ENCODE assay signal across 26 cellular contexts in genomic region chr4:38233727-38234478, GRCh38.
DNase-seq lines count a peak whose midpoint lies in the region; ATAC-seq and TF ChIP-seq lines count a peak whose summit lies in the region.
"Had no signal": no experiment of that assay in that cellular context is flagged by ENCODE, and none has a peak within 500 bp of the region (broad histone marks: within the 10 kb centered on the region; RNA-seq: fewer than 3 reads in every experiment).

No MANE protein-coding gene starts in this region.

- H3K27me3 ChIP-seq in right atrium auricular region (no peaks in the 10 kb centered on the region), upper lobe of right lung (no peaks in the 10 kb centered on the region), brain microvascular endothelial cell (replicated peaks) (no peaks in the 10 kb centered on the region)
- H3K27me3 ChIP-seq: body of pancreas, neural progenitor cell, stomach, vagina had no signal

- H3K4me3 Mint-ChIP-seq in nephron progenitor cell: no peak overlapping the region
- H3K4me3 Mint-ChIP-seq in activated naive CD8-positive, alpha-beta T cell treated with anti-CD3 and anti-CD28 coated beads for 36 hours: no peak overlapping the region
- H3K4me3 Mint-ChIP-seq: activated CD4-positive, alpha-beta memory T cell treated with anti-CD3 and anti-CD28 coated beads for 36 hours; activated T-helper 1 cell treated with anti-CD3 and anti-CD28 coated beads, Interleukin-12 subunit alpha, Interleukin-12 subunit beta, Interleukin-2, Interleukin-4 antibody, amounts not matched to agents 30 ng/mL and 10 ng/mL and 1 ng/mL, durations not matched to agents 14 hours and 24 hours and 36 hours; CD4-positive, alpha-beta T cell; neural progenitor cell had no signal

- no peak overlapping the region for H3K4me3 ChIP-seq in right atrium auricular region
- no peak overlapping the region for H3K4me3 ChIP-seq in upper lobe of right lung
- H3K4me3 ChIP-seq in brain microvascular endothelial cell (ENCODE audit: low read depth, low read length): no peak overlapping the region
- H3K4me3 ChIP-seq: body of pancreas, neural progenitor cell, stomach, vagina had no signal

- H3K36me3 ChIP-seq in right atrium auricular region (no peaks in the 10 kb centered on the region), upper lobe of right lung (no peaks in the 10 kb centered on the region), brain microvascular endothelial cell (replicated peaks) (no peaks in the 10 kb centered on the region)
- H3K36me3 ChIP-seq: neural progenitor cell, stomach, vagina had no signal

- in situ Hi-C loops in brain microvascular endothelial cell (cut with HindIII; ENCODE audit: low pct_ligation_motif_present, low sequenced_read_pairs): no loop called here

- H3K9me3 Mint-ChIP-seq in nephron progenitor cell: peaks cover 25% of the 10 kb centered on the region
- H3K9me3 Mint-ChIP-seq in activated naive CD8-positive, alpha-beta T cell treated with anti-CD3 and anti-CD28 coated beads for 36 hours: no peaks in the 10 kb centered on the region
- H3K9me3 Mint-ChIP-seq: activated CD4-positive, alpha-beta memory T cell treated with anti-CD3 and anti-CD28 coated beads for 36 hours; CD4-positive, alpha-beta T cell; neural progenitor cell had no signal

- DNase-seq in Right ventricle myocardium superior: peak; percentile 58
- DNase-seq in right atrium auricular region (ENCODE audit: low spot score): no peak
- peak; percentile 63 for DNase-seq in SKM-1 treated with dmso at 0.1 percent for 144 hours (lab: John Stamatoyannopoulos, UW; ENCODE audit: unreplicated experiment)
- DNase-seq in left colon: peak; percentile 42 to 48
- peak; percentile 69 for DNase-seq in upper lobe of right lung
- DNase-seq in brain microvascular endothelial cell: no peak
- DNase-seq in nephron progenitor cell: no peak
- DNase-seq in activated naive CD8-positive, alpha-beta T cell treated with anti-CD3 and anti-CD28 coated beads for 36 hours: no peak
- DNase-seq: activated CD4-positive, alpha-beta memory T cell treated with anti-CD3 and anti-CD28 coated beads for 36 hours; activated CD4-positive, alpha-beta T cell treated with anti-CD3 and anti-CD28 coated beads for 1 hour; activated CD8-positive, alpha-beta memory T cell treated with anti-CD3 and anti-CD28 coated beads, Interleukin-2, amount 50 U/mL, for 4 hours; activated naive CD4-positive, alpha-beta T cell treated with Interleukin-2 at 50 U/mL for 16 hours; CD4-positive, alpha-beta T cell; Kasumi-1; NCI-H1092; NCI-H1694 treated with DMSO at 0.1 percent for 48 hours; NCI-H82; posterior cingulate gyrus; stimulated activated CD4-positive, alpha-beta T cell treated with anti-CD3 and anti-CD28 coated beads, Interleukin-12 subunit alpha, Interleukin-12 subunit beta, amount 100 ng/mL, for 4 hours; stimulated activated CD4-positive, alpha-beta T cell treated with anti-CD3 and anti-CD28 coated beads, Interleukin-2, amount 100 ng/mL, for 48 hours; stomach had no signal

- ATAC-seq in Right ventricle myocardium superior (ENCODE audit: poor library complexity) (peak; percentile 36), left colon (no peak), upper lobe of right lung (peak; percentile 51)
- ATAC-seq: body of pancreas, sciatic nerve had no signal

- H3K4me1 ChIP-seq in right atrium auricular region (no peaks in the 10 kb centered on the region), upper lobe of right lung (no peaks in the 10 kb centered on the region)
- H3K4me1 ChIP-seq: neural progenitor cell had no signal

- intact Hi-C loops in Right ventricle myocardium superior (cut with DNase I): no loop called here
- intact Hi-C loops in left colon (cut with DNase I, micrococcal nuclease): no loop called here
- intact Hi-C loops in upper lobe of right lung (cut with DNase I): no loop called here

- H3K27me3 Mint-ChIP-seq in nephron progenitor cell (ENCODE audit: low read depth, poor library complexity): peaks cover 8% of the 10 kb centered on the region
- H3K27me3 Mint-ChIP-seq in activated naive CD8-positive, alpha-beta T cell treated with anti-CD3 and anti-CD28 coated beads for 36 hours: peaks cover 5% of the 10 kb centered on the region
- H3K27me3 Mint-ChIP-seq: activated CD4-positive, alpha-beta memory T cell treated with anti-CD3 and anti-CD28 coated beads for 36 hours; CD4-positive, alpha-beta T cell had no signal

- H3K36me3 Mint-ChIP-seq in nephron progenitor cell (ENCODE audit: low read depth): no peaks in the 10 kb centered on the region
- H3K36me3 Mint-ChIP-seq in activated naive CD8-positive, alpha-beta T cell treated with anti-CD3 and anti-CD28 coated beads for 36 hours: no peaks in the 10 kb centered on the region
- H3K36me3 Mint-ChIP-seq: activated CD4-positive, alpha-beta memory T cell treated with anti-CD3 and anti-CD28 coated beads for 36 hours; neural progenitor cell had no signal

- TF ChIP-seq CTCF in right atrium auricular region (IDR thresholded peaks at IDR 0.05): no peak
- no peak for TF ChIP-seq CTCF in upper lobe of right lung (IDR thresholded peaks at IDR 0.05)
- no peak for TF ChIP-seq CTCF in brain microvascular endothelial cell (IDR thresholded peaks at IDR 0.05; ENCODE audit: low read depth, low read length, missing control alignments)
- no peak for TF ChIP-seq CTCF in nephron progenitor cell (IDR thresholded peaks at IDR 0.05)

- no peak overlapping the region for H3K27ac Mint-ChIP-seq in nephron progenitor cell
- H3K27ac Mint-ChIP-seq in activated naive CD8-positive, alpha-beta T cell treated with anti-CD3 and anti-CD28 coated beads for 36 hours: no peak overlapping the region
- H3K27ac Mint-ChIP-seq: activated CD4-positive, alpha-beta memory T cell treated with anti-CD3 and anti-CD28 coated beads for 36 hours; activated T-helper 1 cell treated with anti-CD3 and anti-CD28 coated beads, Interleukin-12 subunit alpha, Interleukin-12 subunit beta, Interleukin-2, Interleukin-4 antibody, amounts not matched to agents 30 ng/mL and 10 ng/mL and 1 ng/mL, durations not matched to agents 14 hours and 24 hours and 36 hours; CD4-positive, alpha-beta T cell; neural progenitor cell had no signal

- H3K27ac ChIP-seq in right atrium auricular region (no peak overlapping the region), upper lobe of right lung (no peak overlapping the region), brain microvascular endothelial cell (no peak overlapping the region)
- H3K27ac ChIP-seq: body of pancreas, neural progenitor cell, stomach had no signal

- no peaks in the 10 kb centered on the region for H3K9me3 ChIP-seq in right atrium auricular region
- no peaks in the 10 kb centered on the region for H3K9me3 ChIP-seq in upper lobe of right lung
- H3K9me3 ChIP-seq: body of pancreas, stomach, vagina had no signal

- peaks cover 50% of the 10 kb centered on the region for H3K4me1 Mint-ChIP-seq in nephron progenitor cell
- H3K4me1 Mint-ChIP-seq in activated naive CD8-positive, alpha-beta T cell treated with anti-CD3 and anti-CD28 coated beads for 36 hours: peaks cover 3% of the 10 kb centered on the region

Comparison
In these comparisons a context has a peak if more than half of its experiments do, and no peak if none do; other contexts are left out.
1. DNase-seq: peak in Right ventricle myocardium superior (single experiment), SKM-1 treated with dmso at 0.1 percent for 144 hours (single experiment), left colon (2 of 2) and upper lobe of right lung (single experiment); none in right atrium auricular region (single experiment), brain microvascular endothelial cell (single experiment), nephron progenitor cell (single experiment) and activated naive CD8-positive, alpha-beta T cell treated with anti-CD3 and anti-CD28 coated beads for 36 hours (single experiment).